1 cellular context compared by ENCODE assay signal in genomic region chr16:69311115-69311532, GRCh38.
TF ChIP-seq lines count a peak whose summit lies in the region.

VPS4A (plus strand) TSS chr16:69311350; CDS start chr16:69311512, 162 bp downstream.

TF ChIP-seq in HepG2, 621 proteins besides CTCF, POLR2A, EP300 and RAD21 (continued from another document):
- TF ChIP-seq STAT6 (CRISPR knock-in tag; IDR thresholded peaks at IDR 0.05; ENCODE audit: borderline replicate concordance) (no peak), ZFP36 (IDR thresholded peaks at IDR 0.05; ENCODE audit: borderline replicate concordance, low read depth, low read length, partially characterized antibody) (no peak), ZNF556 (CRISPR knock-in tag; IDR thresholded peaks at IDR 0.05; ENCODE audit: borderline replicate concordance) (no peak; the same call in 1 of the 2 replicates), KDM3A (CRISPR knock-in tag; IDR thresholded peaks at IDR 0.05; ENCODE audit: low read depth) (0 out of 2 replicates have a peak, but pooled peaks have one; percentile 21), ZSCAN12 (CRISPR knock-in tag; IDR thresholded peaks at IDR 0.05) (peak; percentile 31; the same call in 1 of the 2 replicates), IRX3 (CRISPR knock-in tag; IDR thresholded peaks at IDR 0.05; ENCODE audit: borderline replicate concordance, low read depth) (peak; percentile 62; the same call in 1 of the 2 replicates), ZFAT (CRISPR knock-in tag; conservative IDR thresholded peaks at IDR 0.05) (no peak), IKZF1 (IDR thresholded peaks at IDR 0.05) (no peak), DNMT3B (CRISPR knock-in tag; conservative IDR thresholded peaks at IDR 0.05) (no peak), U2AF1 (optimal IDR thresholded peaks at IDR 0.05; ENCODE audit: low read depth, low read length) (no peak), FOXA3 (CRISPR knock-in tag; IDR thresholded peaks at IDR 0.05) (peak; percentile 44), CREBL2 (CRISPR knock-in tag; IDR thresholded peaks at IDR 0.05; ENCODE audit: borderline replicate concordance) (peak; percentile 37; the same call in 1 of the 2 replicates), RBM22 (optimal IDR thresholded peaks at IDR 0.05; ENCODE audit: low read length) (no peak), MBD4 (IDR thresholded peaks at IDR 0.05; ENCODE audit: borderline replicate concordance, low read length) (no peak), FOXP1 (IDR thresholded peaks at IDR 0.05) (no peak), FOXP1 (CRISPR knock-in tag; IDR thresholded peaks at IDR 0.05) (no peak), NR3C1 (CRISPR knock-in tag; IDR thresholded peaks at IDR 0.05) (no peak), ELF3 (CRISPR knock-in tag; IDR thresholded peaks at IDR 0.05) (peak; percentile 63; the same call in 1 of the 2 replicates), CHD4 (IDR thresholded peaks at IDR 0.05; ENCODE audit: borderline replicate concordance, low read length) (no peak), ZNF354B (CRISPR knock-in tag; IDR thresholded peaks at IDR 0.05) (no peak), THYN1 (CRISPR knock-in tag; IDR thresholded peaks at IDR 0.05; ENCODE audit: borderline replicate concordance, low read depth) (no peak), RFX1 (IDR thresholded peaks at IDR 0.05) (no peak), ZNF446 (CRISPR knock-in tag; IDR thresholded peaks at IDR 0.05) (no peak; the same call in 1 of the 2 replicates), ZNF263 (CRISPR knock-in tag; IDR thresholded peaks at IDR 0.05) (no peak), ZNF644 (CRISPR knock-in tag; IDR thresholded peaks at IDR 0.05; ENCODE audit: low read depth) (no peak), ZBTB7B (CRISPR knock-in tag; IDR thresholded peaks at IDR 0.05) (no peak), SRSF4 (IDR thresholded peaks at IDR 0.05; ENCODE audit: low read depth, low read length, poor library complexity, severe bottlenecking) (no peak), ZNF691 (CRISPR knock-in tag; IDR thresholded peaks at IDR 0.05; ENCODE audit: borderline replicate concordance, low read depth) (peak; percentile 31; the same call in 1 of the 2 replicates), YY1 (IDR thresholded peaks at IDR 0.05; ENCODE audit: insufficient read depth, insufficient replicate concordance, low read depth, low read length) (peak; percentile 84), ZNF232 (CRISPR knock-in tag; IDR thresholded peaks at IDR 0.05; ENCODE audit: borderline replicate concordance) (0 out of 2 replicates have a peak, but pooled peaks have one; percentile 15), ERF (CRISPR knock-in tag; IDR thresholded peaks at IDR 0.05) (peak; percentile 62; the same call in 1 of the 2 replicates), ZNF678 (CRISPR knock-in tag; IDR thresholded peaks at IDR 0.05) (peak; percentile 61; the same call in 1 of the 2 replicates), ELF1 (CRISPR knock-in tag; IDR thresholded peaks at IDR 0.05) (peak; percentile 7; the same call in 1 of the 2 replicates), GTF2F1 (IDR thresholded peaks at IDR 0.05; ENCODE audit: low read length) (no peak), RFXAP (CRISPR knock-in tag; IDR thresholded peaks at IDR 0.05; ENCODE audit: borderline replicate concordance) (peak; percentile 27; the same call in 1 of the 2 replicates), KDM4B (CRISPR knock-in tag; IDR thresholded peaks at IDR 0.05) (peak; percentile 91; the same call in 1 of the 2 replicates), ZFX (CRISPR knock-in tag; IDR thresholded peaks at IDR 0.05; ENCODE audit: low read depth) (peak; percentile 99), KAT2B (IDR thresholded peaks at IDR 0.05; ENCODE audit: borderline replicate concordance, low read depth, low read length) (no peak), AGO2 (optimal IDR thresholded peaks at IDR 0.05; ENCODE audit: low read depth, low read length) (no peak), ZNF770 (CRISPR knock-in tag; IDR thresholded peaks at IDR 0.05) (no peak; the same call in none of the 2 replicates), ZFP1 (CRISPR knock-in tag; IDR thresholded peaks at IDR 0.05) (0 out of 2 replicates have a peak, but pooled peaks have one; percentile 34), ARID4A (CRISPR knock-in tag; IDR thresholded peaks at IDR 0.05; ENCODE audit: borderline replicate concordance) (peak; percentile 80; the same call in 1 of the 2 replicates), ZNF124 (CRISPR knock-in tag; IDR thresholded peaks at IDR 0.05) (no peak), CHD2 (IDR thresholded peaks at IDR 0.05; ENCODE audit: low read depth, low read length) (peak; percentile 34; the same call in 1 of the 2 replicates), DR1 (CRISPR knock-in tag; IDR thresholded peaks at IDR 0.05) (no peak; the same call in 1 of the 2 replicates), ZNF24 (IDR thresholded peaks at IDR 0.05) (peak; percentile 78), ZNF30 (CRISPR knock-in tag; IDR thresholded peaks at IDR 0.05) (no peak), IKZF4 (CRISPR knock-in tag; IDR thresholded peaks at IDR 0.05; ENCODE audit: borderline replicate concordance, low read depth, not compliant biosample characterization) (no peak), MIER2 (CRISPR knock-in tag; IDR thresholded peaks at IDR 0.05) (no peak), ZNF510 (CRISPR knock-in tag; IDR thresholded peaks at IDR 0.05; ENCODE audit: low read depth) (no peak), PREB (CRISPR knock-in tag; IDR thresholded peaks at IDR 0.05) (no peak), ZFY (CRISPR knock-in tag; IDR thresholded peaks at IDR 0.05) (peak; percentile 99), YEATS4 (CRISPR knock-in tag; IDR thresholded peaks at IDR 0.05; ENCODE audit: borderline replicate concordance) (peak; percentile 84), ZNF570 (CRISPR knock-in tag; IDR thresholded peaks at IDR 0.05; ENCODE audit: borderline replicate concordance) (no peak), ZNF143 (CRISPR knock-in tag; IDR thresholded peaks at IDR 0.05) (no peak), SALL1 (CRISPR knock-in tag; IDR thresholded peaks at IDR 0.05) (peak; percentile 72), ZFP36L1 (CRISPR knock-in tag; IDR thresholded peaks at IDR 0.05) (no peak), RFXANK (CRISPR knock-in tag; IDR thresholded peaks at IDR 0.05) (0 out of 2 replicates have a peak, but pooled peaks have one; percentile 2), CREB3 (CRISPR knock-in tag; IDR thresholded peaks at IDR 0.05) (no peak), HOXA5 (CRISPR knock-in tag; IDR thresholded peaks at IDR 0.05) (0 out of 2 replicates have a peak, but pooled peaks have one; percentile 5), NBN (conservative IDR thresholded peaks at IDR 0.05) (no peak), SETDB1 (CRISPR knock-in tag; IDR thresholded peaks at IDR 0.05; ENCODE audit: borderline replicate concordance) (no peak), ELK4 (CRISPR knock-in tag; IDR thresholded peaks at IDR 0.05; ENCODE audit: borderline replicate concordance) (no peak)
